11 cellular contexts compared by ENCODE assay signal in the genomic region with DNA sequence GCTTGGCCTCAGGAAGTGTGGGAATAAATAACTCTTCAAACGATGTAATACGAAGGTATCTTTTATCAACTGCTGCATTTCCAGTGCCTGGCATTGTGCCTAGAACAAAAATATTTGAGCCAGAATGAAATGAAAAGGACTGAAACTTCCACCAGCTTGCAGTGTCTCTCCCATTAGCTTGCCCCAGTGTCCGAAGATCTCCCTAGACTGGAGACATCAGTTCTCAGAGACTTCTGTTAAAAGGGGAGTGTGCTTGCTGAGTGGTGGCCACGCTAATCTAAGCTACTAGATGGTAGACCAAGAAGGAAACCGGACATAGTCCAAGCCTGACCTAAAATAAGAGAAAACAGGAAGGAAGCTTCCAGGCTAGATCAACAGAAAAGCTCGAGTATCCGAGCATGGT. TPM values are rescaled to one million over a fixed set of nuclear protein-coding genes. Genes with fewer than 3 reads are reported as not detected.
DNase-seq lines count a peak whose midpoint lies in the region; ATAC-seq and TF ChIP-seq lines count a peak whose summit lies in the region.
"Had no signal": no experiment of that assay in that cellular context is flagged by ENCODE, and none has a peak within 500 bp of the region (broad histone marks: within the 10 kb centered on the region; RNA-seq: fewer than 3 reads in every experiment).

No MANE protein-coding gene starts in this region.

- H3K27ac ChIP-seq in GM23248 (no peak overlapping the region), left ventricle myocardium inferior (replicated peaks) (peak overlapping the region; percentile 71), skeletal muscle tissue (ENCODE audit: low read depth, low read length) (peak overlapping the region; percentile 34), suprapubic skin (no peak overlapping the region)

- H3K36me3 ChIP-seq in GM23248 (ENCODE audit: low read depth) (no peaks in the 10 kb centered on the region), left ventricle myocardium inferior (no peaks in the 10 kb centered on the region), skeletal muscle tissue (ENCODE audit: control insufficient read depth in 3 of 3, insufficient read depth in 3 of 3, low read length in 3 of 3) (no peaks in the 10 kb centered on the region), suprapubic skin (no peaks in the 10 kb centered on the region), BE2C (no peaks in the 10 kb centered on the region)
- H3K36me3 ChIP-seq: MG63 had no signal

- no peak for TF ChIP-seq EP300 in suprapubic skin (IDR thresholded peaks at IDR 0.05)

- H3K4me1 ChIP-seq in GM23248 (ENCODE audit: insufficient read depth): peaks cover 6% of the 10 kb centered on the region; the same call in 1 of the 2 replicates
- peaks cover 44% of the 10 kb centered on the region for H3K4me1 ChIP-seq in left ventricle myocardium inferior
- H3K4me1 ChIP-seq in skeletal muscle tissue (ENCODE audit: control insufficient read depth in 3 of 3, insufficient read depth in 3 of 3, low read length in 3 of 3): peaks cover 11 to 17% (median 14%) of the 10 kb centered on the region in 3 donors
- peaks cover 5% of the 10 kb centered on the region for H3K4me1 ChIP-seq in suprapubic skin
- peaks cover 4% of the 10 kb centered on the region for H3K4me1 ChIP-seq in BE2C

- in situ Hi-C loops in GM23248 (cut with MboI) (loop anchor here (25.0 kb wide), 1 partner anchor 938 kb away; no protein-coding TSS in a partner anchor), astrocyte of the spinal cord (cut with HindIII; ENCODE audit: low sequenced_read_pairs) (no loop called here)

- 36 to 39% methylated on average over 7 of the region's 7 CpGs for WGBS in GM23248 (ENCODE audit: low coverage in 1 of 2, low lambda C conversion rate in 2 of 2, missing lambda C conversion rate in 2 of 2), 2 experiments
- WGBS in suprapubic skin: 42% methylated on average over 7 of the region's 7 CpGs

- no peaks in the 10 kb centered on the region for H4K20me1 ChIP-seq in GM23248 (ENCODE audit: insufficient read depth)

- H3K27me3 ChIP-seq in GM23248 (replicated peaks; ENCODE audit: insufficient read depth): no peaks in the 10 kb centered on the region
- no peaks in the 10 kb centered on the region for H3K27me3 ChIP-seq in left ventricle myocardium inferior (ENCODE audit: low read depth)
- no peaks in the 10 kb centered on the region for H3K27me3 ChIP-seq in skeletal muscle tissue (ENCODE audit: control insufficient read depth in 3 of 3, insufficient read depth in 3 of 3, low read length in 3 of 3)
- no peaks in the 10 kb centered on the region for H3K27me3 ChIP-seq in suprapubic skin
- peaks cover 6% of the 10 kb centered on the region; the same call in 1 of the 2 replicates for H3K27me3 ChIP-seq in BE2C
- H3K27me3 ChIP-seq: MG63 had no signal

- no peak for DNase-seq in GM23248
- peak; percentile 6 for DNase-seq in astrocyte of the spinal cord (ENCODE audit: low read depth, low spot score)
- DNase-seq in left ventricle myocardium inferior: no peak
- DNase-seq in suprapubic skin (ENCODE audit: low spot score in 2 of 2): no peak
- no peak for DNase-seq in T-helper 9 cell
- DNase-seq in BE2C: no peak
- DNase-seq: activated CD4-positive, alpha-beta T cell treated with anti-CD3 and anti-CD28 coated beads for 36 hours; MG63 had no signal

- H3F3A ChIP-seq in GM23248 (ENCODE audit: insufficient read depth): no peaks in the 10 kb centered on the region

- H3K79me2 ChIP-seq in GM23248 (ENCODE audit: insufficient read depth): no peaks in the 10 kb centered on the region

- peak overlapping the region; percentile 71 for H2AFZ ChIP-seq in GM23248

- no peak for TF ChIP-seq CTCF in astrocyte of the spinal cord (IDR thresholded peaks at IDR 0.05; ENCODE audit: low read depth, low read length)
- no peak for TF ChIP-seq CTCF in left ventricle myocardium inferior (IDR thresholded peaks at IDR 0.05; ENCODE audit: borderline replicate concordance)
- TF ChIP-seq CTCF in suprapubic skin (IDR thresholded peaks at IDR 0.05): no peak
- TF ChIP-seq CTCF in BE2C (IDR thresholded peaks at IDR 0.05; ENCODE audit: low read depth, low read length): no peak

- H3K4me3 ChIP-seq in GM23248 (no peak overlapping the region), astrocyte of the spinal cord (ENCODE audit: low read depth, low read length) (no peak overlapping the region), left ventricle myocardium inferior (peak overlapping the region; percentile 2), skeletal muscle tissue (ENCODE audit: low read length in 3 of 3) (no peak overlapping the region), suprapubic skin (no peak overlapping the region), BE2C (ENCODE audit: low read depth, low read length) (no peak overlapping the region)
- H3K4me3 ChIP-seq: MG63 had no signal

- intact Hi-C loops in left ventricle myocardium inferior (cut with micrococcal nuclease): no loop called here

- H3K9me3 ChIP-seq in GM23248 (ENCODE audit: low read depth) (no peaks in the 10 kb centered on the region), left ventricle myocardium inferior (replicated peaks) (no peaks in the 10 kb centered on the region), skeletal muscle tissue (ENCODE audit: control insufficient read depth in 3 of 3, low read length in 3 of 3) (no peaks in the 10 kb centered on the region), suprapubic skin (no peaks in the 10 kb centered on the region), BE2C (no peaks in the 10 kb centered on the region)
- H3K9me3 ChIP-seq: MG63 had no signal

- H3K9ac ChIP-seq in GM23248: no peak overlapping the region
- H3K9ac ChIP-seq in skeletal muscle tissue (ENCODE audit: low read depth in 1 of 3, low read length in 3 of 3): no peak overlapping the region

- no peak overlapping the region for H3K4me2 ChIP-seq in GM23248 (ENCODE audit: unreplicated experiment)

- TF ChIP-seq POLR2A in suprapubic skin (IDR thresholded peaks at IDR 0.05): no peak

- no peak for ATAC-seq in HG02759 (IDR thresholded peaks at IDR 0.05; ENCODE audit: unreplicated experiment)
- ATAC-seq: activated CD4-positive, alpha-beta T cell treated with anti-CD3 and anti-CD28 coated beads for 36 hours; natural killer cell treated with Interleukin-12 subunit alpha and Interleukin-12 subunit beta and Interleukin-15 and Interleukin-18, amount 100 ng/mL, for 72 hours had no signal

- H3K9me2 ChIP-seq in GM23248 (ENCODE audit: insufficient read depth): no peaks in the 10 kb centered on the region

RNA-seq across cellular contexts. Expression of gene KCNAB1, which starts 28.6 kb away (rescaled TPM):
- not detected in 2 replicates for total RNA-seq in GM23248 (2014; rRNA removed; shearing (Covaris generic))
- polyA plus RNA-seq in GM23248 (2016; fragmentation: Nextera tagmentation; extraction: Ambion mirVana): 1.1 and 1.3 TPM in 2 replicates
- total RNA-seq in left ventricle myocardium inferior (2.4 TPM), skeletal muscle tissue (4.2 TPM), suprapubic skin (1 to 10 TPM in 1 of 4 donors, under 1 TPM in 3; 0.38 to 1.5 (median 0.49) TPM)
- polyA plus RNA-seq in BE2C (2012; ENCODE audit: insufficient read depth, insufficient read length, low read depth): 3.5 TPM
- total RNA-seq: activated CD4-positive, alpha-beta T cell treated with anti-CD3 and anti-CD28 coated beads for 36 hours; natural killer cell treated with Interleukin-12 subunit alpha and Interleukin-12 subunit beta and Interleukin-15 and Interleukin-18, amount 100 ng/mL, for 72 hours had no signal

Comparison
In these comparisons a context has a peak if more than half of its experiments do, and no peak if none do; other contexts are left out.
1. H3K27ac ChIP-seq: peak in left ventricle myocardium inferior (single experiment) and skeletal muscle tissue (single experiment); none in GM23248 (single experiment) and suprapubic skin (single experiment).